Comparison of ENCODE assay signal across 9 cellular contexts in the genomic region with DNA sequence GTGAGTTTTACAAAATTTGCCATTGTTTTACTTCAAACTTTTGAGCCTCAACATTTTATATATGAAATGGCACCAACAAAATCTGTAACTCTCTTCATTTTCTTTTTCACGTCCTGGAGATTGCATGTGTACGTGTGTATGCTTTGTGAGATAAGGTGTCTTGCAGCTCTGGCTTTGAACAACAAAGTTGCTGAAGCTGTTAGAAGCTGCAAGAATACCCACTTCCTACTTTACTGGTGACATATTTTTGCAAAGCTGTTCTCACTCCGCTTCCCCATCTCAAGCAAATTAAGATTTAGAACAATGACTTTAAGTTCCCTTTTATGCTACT. TPM values are rescaled to one million over a fixed set of nuclear protein-coding genes. Genes with fewer than 3 reads are reported as not detected.
DNase-seq lines count a peak whose midpoint lies in the region; ATAC-seq, FAIRE-seq and TF ChIP-seq lines count a peak whose summit lies in the region.
"Had no signal": no experiment of that assay in that cellular context is flagged by ENCODE, and none has a peak within 500 bp of the region (broad histone marks: within the 10 kb centered on the region; RNA-seq: fewer than 3 reads in every experiment).

No MANE protein-coding gene starts in this region.

- H3K4me2 ChIP-seq in GM12878 (ENCODE audit: control insufficient read depth, insufficient read depth), result 0 out of 2 replicates have a peak overlapping the region, but pooled peaks have one; percentile 2

- peak overlapping the region; percentile 8; the same call in 1 of the 2 replicates for H2AFZ ChIP-seq in GM12878 (ENCODE audit: control insufficient read depth, low read depth, low read length)

- H3K79me2 ChIP-seq in GM12878 (ENCODE audit: control insufficient read depth, insufficient read depth, low read length), result no peaks in the 10 kb centered on the region

- SMC1A ChIA-PET in GM12878 (lab: Charles Lee; ENCODE audit: uncharacterized antibody, unreplicated experiment), result interaction anchor here (0.6 to 2.7 kb wide), 10 partner anchors 13 to 1707 kb away, joined by 3 to 10 read pairs (median 6); no protein-coding TSS in a partner anchor

- H3K4me1 ChIP-seq in CD4-positive, alpha-beta memory T cell (ENCODE audit: insufficient read depth, low read length), result peaks cover 100% of the 10 kb centered on the region
- H3K4me1 ChIP-seq in GM12878 (ENCODE audit: control insufficient read depth, insufficient read depth, low read length), result peaks cover 4% of the 10 kb centered on the region

- DNase-seq in CD4-positive, alpha-beta memory T cell, result peak; percentile 67 to 78 (median 71)
- DNase-seq in HL-60 (ENCODE audit: low read depth in 1 of 2, low spot score in 1 of 2) (peak; percentile 49 to 76), GM12878 (ENCODE audit: low read depth, low spot score) (peak; percentile 21), urothelium cell line (ENCODE audit: low spot score) (no peak), mesothelial cell of epicardium (ENCODE audit: low spot score in 2 of 2, unreplicated experiment in 2 of 2) (no peak), D721Med (ENCODE audit: insufficient read length, low spot score) (no peak), MCF 10A (ENCODE audit: unreplicated experiment) (no peak)
- DNase-seq: substantia nigra had no signal

- H3K9me3 ChIP-seq in CD4-positive, alpha-beta memory T cell (ENCODE audit: control insufficient read depth in 1 of 2, low read length in 2 of 2), result no peaks in the 10 kb centered on the region
- no peaks in the 10 kb centered on the region; the same call in 1 of the 3 replicates for H3K9me3 ChIP-seq in GM12878 (replicated peaks; ENCODE audit: control insufficient read depth, insufficient read depth, low read length)

- H3K27ac ChIP-seq in CD4-positive, alpha-beta memory T cell (ENCODE audit: low read depth, low read length), result peak overlapping the region; percentile 56
- H3K27ac ChIP-seq in HL-60 (replicated peaks) (peak overlapping the region; percentile 74), GM12878 (ENCODE audit: control insufficient read depth, insufficient read depth) (no peak overlapping the region)

- no peak for TF ChIP-seq POLR2A in GM12878 (IDR thresholded peaks at IDR 0.05; ENCODE audit: low read depth, low read length)

- in situ Hi-C loops in GM12878 (cut with MboI), result no loop called here

- H3K4me3 Mint-ChIP-seq in CD4-positive, alpha-beta memory T cell, result peak overlapping the region; percentile 66 to 81 (median 75)
- no peak overlapping the region for H3K4me3 Mint-ChIP-seq in mesothelial cell of epicardium
- no peak overlapping the region for H3K4me3 Mint-ChIP-seq in MCF 10A (ENCODE audit: unreplicated experiment)

- BruUV-seq in GM12878 (replicated peaks; lab: Mats Ljungman, UMichigan), result no TSS peak
- no TSS peak for BruUV-seq in MCF 10A (replicated peaks; lab: Mats Ljungman, UMichigan)

- RAD21 ChIA-PET in GM12878 (lab: Charles Lee; ENCODE audit: unreplicated experiment), result interaction anchor here (0.7 to 1.6 kb wide), 6 partner anchors 9 to 106 kb away, joined by 3 to 5 read pairs (median 4); no protein-coding TSS in a partner anchor

- peaks cover 87 to 98% (median 93%) of the 10 kb centered on the region in 4 donors for H3K4me1 Mint-ChIP-seq in CD4-positive, alpha-beta memory T cell
- H3K4me1 Mint-ChIP-seq in mesothelial cell of epicardium (peaks cover 20% of the 10 kb centered on the region), MCF 10A (ENCODE audit: insufficient read depth, unreplicated experiment) (no peaks in the 10 kb centered on the region)

- WGBS in GM12878 (ENCODE audit: insufficient coverage, insufficient replicate concordance, low lambda C conversion rate, missing lambda C conversion rate), result 28% methylated on average over 3 of the region's 3 CpGs

- intact Hi-C loops in CD4-positive, alpha-beta memory T cell (cut with micrococcal nuclease), result loop anchor here (1.0 kb wide), 6 partner anchors 10 to 106 kb away; no protein-coding TSS in a partner anchor
- intact Hi-C loops in GM12878 (cut with micrococcal nuclease; ENCODE audit: unreplicated experiment), result no loop called here
- intact Hi-C loops in MCF 10A (cut with micrococcal nuclease), result no loop called here

- CTCF ChIA-PET in CD4-positive, alpha-beta memory T cell (lab: Charles Lee; ENCODE audit: partially characterized antibody), result interaction anchor here (1.0 to 14.9 kb wide), 12 partner anchors 13 to 106 kb away, joined by 4 to 252 read pairs (median 5); a partner anchor contains a TSS
- CTCF ChIA-PET in GM12878 (lab: Yijun Ruan, JAX) (interaction anchor here (1.0 to 1.2 kb wide), 4 partner anchors 13 to 97 kb away, joined by 3 to 5 read pairs (median 4); no protein-coding TSS in a partner anchor), MCF 10A (lab: Yijun Ruan, JAX) (no interaction called here)

- peak; percentile 65 for ATAC-seq in GM19452 (IDR thresholded peaks at IDR 0.05; ENCODE audit: unreplicated experiment)
- peak; percentile 81 for ATAC-seq in GM12878

- H3K9ac ChIP-seq in GM12878 (ENCODE audit: control insufficient read depth, insufficient read depth, low read length), result no peak overlapping the region

- TF ChIP-seq EP300 in GM12878 (IDR thresholded peaks at IDR 0.05; ENCODE audit: borderline replicate concordance in 1 of 2, control insufficient read depth in 1 of 2, low read depth in 2 of 2, low read length in 2 of 2), result no peak

- no peaks in the 10 kb centered on the region for H3K27me3 Mint-ChIP-seq in CD4-positive, alpha-beta memory T cell
- H3K27me3 Mint-ChIP-seq in mesothelial cell of epicardium (ENCODE audit: low read depth), result no peaks in the 10 kb centered on the region
- H3K27me3 Mint-ChIP-seq in MCF 10A (ENCODE audit: insufficient read depth, unreplicated experiment), result no peaks in the 10 kb centered on the region

- POLR2A ChIA-PET in CD4-positive, alpha-beta memory T cell (lab: Charles Lee; ENCODE audit: partially characterized antibody), result interaction anchor here (0.9 to 43.1 kb wide), 10 partner anchors 5 to 106 kb away, joined by 4 to 1810 read pairs (median 28); no protein-coding TSS in a partner anchor
- POLR2A ChIA-PET in GM12878 (lab: Charles Lee) (interaction anchor here (1.0 kb wide), 1 partner anchor 8 kb away, joined by 3 read pairs; no protein-coding TSS in a partner anchor), MCF 10A (lab: Yijun Ruan, JAX) (no interaction called here)

- peaks cover 44 to 50% of the 10 kb centered on the region in 2 donors for H3K36me3 Mint-ChIP-seq in CD4-positive, alpha-beta memory T cell
- H3K36me3 Mint-ChIP-seq in mesothelial cell of epicardium, result peaks cover 6% of the 10 kb centered on the region
- no peaks in the 10 kb centered on the region for H3K36me3 Mint-ChIP-seq in MCF 10A (ENCODE audit: insufficient read depth, unreplicated experiment)

- no peaks in the 10 kb centered on the region for H4K20me1 ChIP-seq in GM12878 (ENCODE audit: control insufficient read depth, insufficient read depth)

- no peaks in the 10 kb centered on the region for H3K27me3 ChIP-seq in CD4-positive, alpha-beta memory T cell (ENCODE audit: insufficient read depth, low read length)
- H3K27me3 ChIP-seq in HL-60 (ENCODE audit: insufficient read depth, poor library complexity, severe bottlenecking) (no peaks in the 10 kb centered on the region), GM12878 (replicated peaks in 1 of 2; ENCODE audit: control insufficient read depth in 2 of 2, insufficient read depth in 2 of 2, low read length in 1 of 2) (no peaks in the 10 kb centered on the region)

- peak overlapping the region; percentile 18 to 25 for H3K4me3 ChIP-seq in CD4-positive, alpha-beta memory T cell (ENCODE audit: low read length in 2 of 2)
- H3K4me3 ChIP-seq in HL-60 (replicated peaks; ENCODE audit: insufficient read depth, low read length), result no peak overlapping the region
- no peak overlapping the region; the same call in 1 of the 2 replicates for H3K4me3 ChIP-seq in GM12878

- no peak for TF ChIP-seq RAD21 in GM12878 (IDR thresholded peaks at IDR 0.05; ENCODE audit: insufficient read depth, low read depth, low read length)

- no peak for TF ChIP-seq CTCF in HL-60 (IDR thresholded peaks at IDR 0.05; ENCODE audit: insufficient read depth, low read length)
- no peak for TF ChIP-seq CTCF in GM12878 (IDR thresholded peaks at IDR 0.05 in 2 of 3, conservative IDR thresholded peaks at IDR 0.05 in 1 of 3; ENCODE audit: control insufficient read depth in 2 of 3, extremely low read depth in 1 of 3, insufficient read depth in 1 of 3, low read depth in 3 of 3, low read length in 3 of 3)
- no peak for TF ChIP-seq CTCF in mesothelial cell of epicardium (IDR thresholded peaks at IDR 0.05; ENCODE audit: unreplicated experiment)
- no peak for TF ChIP-seq CTCF in D721Med (IDR thresholded peaks at IDR 0.05; ENCODE audit: insufficient read depth, missing control alignments)
- no peak for TF ChIP-seq CTCF in MCF 10A (IDR thresholded peaks at IDR 0.05; ENCODE audit: unreplicated experiment)

- H3K27ac Mint-ChIP-seq in CD4-positive, alpha-beta memory T cell, result peak overlapping the region; percentile 91 to 97 (median 92)
- H3K27ac Mint-ChIP-seq in mesothelial cell of epicardium (no peak overlapping the region), MCF 10A (ENCODE audit: low read depth, unreplicated experiment) (no peak overlapping the region)

- no peak for FAIRE-seq in GM12878 (lab: Jason Lieb, UNC)
- no peak for FAIRE-seq in urothelium cell line (lab: Jason Lieb, UNC)
- FAIRE-seq in D721Med (lab: Jason Lieb, UNC), result no peak

- H3K9me3 Mint-ChIP-seq in CD4-positive, alpha-beta memory T cell, result no peaks in the 10 kb centered on the region
- H3K9me3 Mint-ChIP-seq in mesothelial cell of epicardium (peaks cover 15% of the 10 kb centered on the region), MCF 10A (ENCODE audit: unreplicated experiment) (no peaks in the 10 kb centered on the region)

- no peaks in the 10 kb centered on the region for H3K36me3 ChIP-seq in CD4-positive, alpha-beta memory T cell (ENCODE audit: insufficient read depth, low read length)
- H3K36me3 ChIP-seq in GM12878 (ENCODE audit: control insufficient read depth in 2 of 2, insufficient read depth in 2 of 2, low read length in 1 of 2), result no peaks in the 10 kb centered on the region

RNA-seq across cellular contexts. Expression of a gene that starts 41.8 kb away (rescaled TPM):
- 100 to 1,000 TPM; 571 to 596 TPM for total RNA-seq in CD4-positive, alpha-beta memory T cell
- polyA plus RNA-seq in CD4-positive, alpha-beta memory T cell, result 100 to 1,000 TPM; 184 to 414 TPM
- total RNA-seq in GM12878 (2013; cell fraction: nucleolus; rRNA removed), result 43.4 and 50.7 TPM in 2 replicates
- 0.06 and 0.27 TPM in 2 replicates for total RNA-seq in GM12878 (2014; rRNA removed)
- total RNA-seq in GM12878 (2014; rRNA removed; fragmentation: Illumina TruSeq; extraction: Trizol), result 0.40 and 0.55 TPM in 2 replicates
- total RNA-seq in GM12878 (2021), result 0.26 and 0.56 TPM in 2 replicates
- polyA plus RNA-seq in GM12878 (2011; ENCODE audit: low read depth), result 0.22 TPM
- 4.3 and 5.8 TPM in 2 replicates for polyA plus RNA-seq in GM12878 (2011; rRNA removed)
- 1.3 and 1.7 TPM in 2 replicates for polyA plus RNA-seq in GM12878 (2011; cell fraction: cytosol; rRNA removed)
- polyA plus RNA-seq in GM12878 (2011; cell fraction: nucleus; rRNA removed), result 2.9 and 3.2 TPM in 2 replicates
- 1.6 and 2.8 TPM in 2 replicates for polyA plus RNA-seq in GM12878 (2012)
- 0.10 and 0.18 TPM in 2 replicates for polyA plus RNA-seq in GM12878 (2014; fragmentation: Illumina TruSeq; extraction: Trizol)
- under 1 TPM; 0.24 to 0.92 TPM for polyA plus RNA-seq in GM12878 (2014; fragmentation: Nextera tagmentation; extraction: Ambion mirVana)
- 0.05 and 0.17 TPM in 2 replicates for polyA plus RNA-seq in GM12878 (2014; rRNA removed)
- not detected for polyA plus RNA-seq in GM12878 (2016; fragmentation: Nextera tagmentation; extraction: Ambion mirVana)
- 2.0 and 2.1 TPM in 2 replicates for polyA minus RNA-seq in GM12878 (2011; rRNA and poly(A)+ RNA removed)
- polyA minus RNA-seq in GM12878 (2011; cell fraction: cytosol; rRNA and poly(A)+ RNA removed), result 0.67 and 1.5 TPM in 2 replicates
- 3.6 and 4.4 TPM in 2 replicates for polyA minus RNA-seq in GM12878 (2011; cell fraction: nucleus; rRNA and poly(A)+ RNA removed)
- total RNA-seq in mesothelial cell of epicardium, result 1.2 to 1.6 TPM (median 1.5 TPM) in 3 replicates
- 0.12 and 0.32 TPM in 2 replicates for total RNA-seq in MCF 10A (2022)

Comparison
In these comparisons a context has a peak if more than half of its experiments do, and no peak if none do; other contexts are left out.
1. DNase-seq: peak in CD4-positive, alpha-beta memory T cell (5 of 5), HL-60 (2 of 2) and GM12878 (single experiment); none in urothelium cell line (single experiment), mesothelial cell of epicardium (0 of 2), D721Med (single experiment) and MCF 10A (single experiment).
2. H3K4me3 ChIP-seq: peak in CD4-positive, alpha-beta memory T cell (2 of 2); none in HL-60 (single experiment) and GM12878 (single experiment).
3. H3K27ac Mint-ChIP-seq: peak in CD4-positive, alpha-beta memory T cell (7 of 7); none in mesothelial cell of epicardium (single experiment) and MCF 10A (single experiment).
4. H3K4me3 Mint-ChIP-seq: peak in CD4-positive, alpha-beta memory T cell (8 of 8); none in mesothelial cell of epicardium (single experiment) and MCF 10A (single experiment).
5. RNA of a gene that starts 41.8 kb away (total RNA-seq): 571 to 596 TPM in CD4-positive, alpha-beta memory T cell; 1.2 to 1.6 TPM in mesothelial cell of epicardium, 0.06 to 50.7 TPM in GM12878 and 0.12 to 0.32 TPM in MCF 10A; every median in the first group is over 10 times any median in the second.